ENCODE assay signal across 1 cellular context in the genomic region with DNA sequence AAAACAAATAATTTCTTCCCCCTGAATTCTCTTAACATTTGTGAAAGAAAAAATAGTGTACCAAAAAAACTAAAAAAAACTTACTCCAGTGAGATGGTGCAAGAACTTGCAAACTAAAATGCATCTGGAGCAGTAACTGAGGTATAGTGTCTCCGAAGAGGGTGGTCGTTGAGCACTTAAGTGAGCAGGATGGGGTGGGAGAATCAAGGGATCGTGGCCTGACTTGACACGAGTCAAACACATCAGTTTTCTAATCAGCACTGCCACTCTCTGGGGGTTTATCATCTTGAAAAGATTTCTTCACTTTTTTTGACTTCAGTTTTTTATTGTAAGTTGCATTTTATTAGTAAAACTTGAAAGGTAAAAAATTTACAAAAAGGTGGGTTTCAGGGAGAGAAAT.
TF ChIP-seq lines count a peak whose summit lies in the region.

No MANE protein-coding gene starts in this region.

TF ChIP-seq in WTC11, 78 proteins besides CTCF, POLR2A, EP300 and RAD21 (continued from another document):
- TF ChIP-seq, protein P1, sequence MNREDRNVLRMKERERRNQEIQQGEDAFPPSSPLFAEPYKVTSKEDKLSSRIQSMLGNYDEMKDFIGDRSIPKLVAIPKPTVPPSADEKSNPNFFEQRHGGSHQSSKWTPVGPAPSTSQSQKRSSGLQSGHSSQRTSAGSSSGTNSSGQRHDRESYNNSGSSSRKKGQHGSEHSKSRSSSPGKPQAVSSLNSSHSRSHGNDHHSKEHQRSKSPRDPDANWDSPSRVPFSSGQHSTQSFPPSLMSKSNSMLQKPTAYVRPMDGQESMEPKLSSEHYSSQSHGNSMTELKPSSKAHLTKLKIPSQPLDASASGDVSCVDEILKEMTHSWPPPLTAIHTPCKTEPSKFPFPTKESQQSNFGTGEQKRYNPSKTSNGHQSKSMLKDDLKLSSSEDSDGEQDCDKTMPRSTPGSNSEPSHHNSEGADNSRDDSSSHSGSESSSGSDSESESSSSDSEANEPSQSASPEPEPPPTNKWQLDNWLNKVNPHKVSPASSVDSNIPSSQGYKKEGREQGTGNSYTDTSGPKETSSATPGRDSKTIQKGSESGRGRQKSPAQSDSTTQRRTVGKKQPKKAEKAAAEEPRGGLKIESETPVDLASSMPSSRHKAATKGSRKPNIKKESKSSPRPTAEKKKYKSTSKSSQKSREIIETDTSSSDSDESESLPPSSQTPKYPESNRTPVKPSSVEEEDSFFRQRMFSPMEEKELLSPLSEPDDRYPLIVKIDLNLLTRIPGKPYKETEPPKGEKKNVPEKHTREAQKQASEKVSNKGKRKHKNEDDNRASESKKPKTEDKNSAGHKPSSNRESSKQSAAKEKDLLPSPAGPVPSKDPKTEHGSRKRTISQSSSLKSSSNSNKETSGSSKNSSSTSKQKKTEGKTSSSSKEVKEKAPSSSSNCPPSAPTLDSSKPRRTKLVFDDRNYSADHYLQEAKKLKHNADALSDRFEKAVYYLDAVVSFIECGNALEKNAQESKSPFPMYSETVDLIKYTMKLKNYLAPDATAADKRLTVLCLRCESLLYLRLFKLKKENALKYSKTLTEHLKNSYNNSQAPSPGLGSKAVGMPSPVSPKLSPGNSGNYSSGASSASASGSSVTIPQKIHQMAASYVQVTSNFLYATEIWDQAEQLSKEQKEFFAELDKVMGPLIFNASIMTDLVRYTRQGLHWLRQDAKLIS (CRISPR knock-in tag; IDR thresholded peaks at IDR 0.05; ENCODE audit: borderline replicate concordance), result no peak
